ENCODE assay signal across 8 cellular contexts in the genomic region with DNA sequence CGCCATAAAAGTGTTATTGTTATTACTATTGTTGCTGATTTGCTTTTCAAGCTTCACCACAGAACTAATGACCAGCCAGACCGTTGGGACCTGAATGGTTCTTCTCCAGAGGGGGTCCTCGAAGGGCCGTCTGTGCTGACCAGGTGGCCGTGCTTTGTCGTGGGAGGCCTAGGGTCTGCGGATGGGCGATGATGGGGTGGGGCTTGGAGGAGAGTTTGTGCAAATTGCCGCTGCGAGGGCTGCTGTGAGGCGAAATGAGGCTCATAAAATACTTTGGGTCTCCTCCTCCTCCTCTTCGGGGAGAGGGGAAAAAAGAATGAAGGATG. TPM values are rescaled to one million over a fixed set of nuclear protein-coding genes. Genes with fewer than 3 reads are reported as not detected.
DNase-seq lines count a peak whose midpoint lies in the region; ATAC-seq and TF ChIP-seq lines count a peak whose summit lies in the region.

No MANE protein-coding gene starts in this region.

- H3K9me3 Mint-ChIP-seq in activated naive CD4-positive, alpha-beta T cell treated with anti-CD3 and anti-CD28 coated beads, Interleukin-2, amount 50 U/mL, for 72 hours = no peaks in the 10 kb centered on the region

- intact Hi-C loops in upper lobe of right lung (cut with DNase I) = no loop called here

- no peak for TF ChIP-seq RAD21 in liver (IDR thresholded peaks at IDR 0.05)

- H3K4me3 ChIP-seq in GM08714 (ENCODE audit: low read length) (peak overlapping the region; percentile 63), liver (ENCODE audit: low read depth in 1 of 3, low read length in 3 of 3) (peak overlapping the region; percentile 36 to 85 (median 72)), upper lobe of right lung (peak overlapping the region; percentile 78)

- ATAC-seq in HG03159 (IDR thresholded peaks at IDR 0.05; ENCODE audit: unreplicated experiment) (peak; percentile 8), upper lobe of right lung (no peak)
- ATAC-seq in activated naive CD4-positive, alpha-beta T cell treated with anti-CD3 and anti-CD28 coated beads, Interleukin-2, amount 50 U/mL, for 72 hours = no peak

- H3K36me3 ChIP-seq in liver (ENCODE audit: control insufficient read depth in 4 of 4, insufficient read depth in 3 of 4, low read depth in 1 of 4, low read length in 3 of 4) (peaks cover 0 to 16% (median 8%) of the 10 kb centered on the region in 4 donors), upper lobe of right lung (peaks cover 27% of the 10 kb centered on the region)

- DNase-seq in activated naive CD4-positive, alpha-beta T cell treated with anti-CD3 and anti-CD28 coated beads, Interleukin-2, amount 50 U/mL, for 72 hours (ENCODE audit: low spot score in 2 of 2) = no peak
- no peak for DNase-seq in upper lobe of right lung
- no peak for DNase-seq in GOT3 (lab: John Stamatoyannopoulos, UW)
- DNase-seq in NCI-H2196 (lab: John Stamatoyannopoulos, UW; ENCODE audit: unreplicated experiment) = no peak
- no peak for DNase-seq in erythroblast (lab: John Stamatoyannopoulos, UW)

- H3K9me3 ChIP-seq in liver (ENCODE audit: control insufficient read depth in 4 of 4, low read length in 3 of 4) (no peaks in the 10 kb centered on the region), upper lobe of right lung (no peaks in the 10 kb centered on the region)

- H3K4me1 ChIP-seq in liver (ENCODE audit: control insufficient read depth in 4 of 4, insufficient read depth in 4 of 4, low read length in 3 of 4) (peaks cover 14 to 39% (median 38%) of the 10 kb centered on the region in 4 donors), upper lobe of right lung (peaks cover 38% of the 10 kb centered on the region)

- H3K27ac ChIP-seq in liver (ENCODE audit: low read depth in 1 of 2, low read length in 2 of 2) (peak overlapping the region; percentile 85 to 86), upper lobe of right lung (peak overlapping the region; percentile 84)

- no peak overlapping the region for H3K9ac ChIP-seq in liver (ENCODE audit: low read depth in 1 of 2, low read length in 2 of 2)

- WGBS in liver = 6% methylated on average over 12 of the region's 12 CpGs

- TF ChIP-seq CTCF in liver (IDR thresholded peaks at IDR 0.05; ENCODE audit: low read depth, low read length, missing input control) (no peak), upper lobe of right lung (IDR thresholded peaks at IDR 0.05) (no peak)

- H3K27ac Mint-ChIP-seq in activated naive CD4-positive, alpha-beta T cell treated with anti-CD3 and anti-CD28 coated beads, Interleukin-2, amount 50 U/mL, for 72 hours = peak overlapping the region; percentile 96 to 98

- no peaks in the 10 kb centered on the region for H3K27me3 ChIP-seq in liver (ENCODE audit: control insufficient read depth in 4 of 4, insufficient read depth in 4 of 4, low read length in 3 of 4)
- no peaks in the 10 kb centered on the region for H3K27me3 ChIP-seq in upper lobe of right lung

- peaks cover 43% of the 10 kb centered on the region in 2 donors for H3K36me3 Mint-ChIP-seq in activated naive CD4-positive, alpha-beta T cell treated with anti-CD3 and anti-CD28 coated beads, Interleukin-2, amount 50 U/mL, for 72 hours

- TF ChIP-seq POLR2A in erythroblast (IDR thresholded peaks at IDR 0.05; ENCODE audit: low read length) = no peak

TF ChIP-seq in liver, 16 proteins besides CTCF, POLR2A, EP300 and RAD21:
- TF ChIP-seq, protein P1, sequence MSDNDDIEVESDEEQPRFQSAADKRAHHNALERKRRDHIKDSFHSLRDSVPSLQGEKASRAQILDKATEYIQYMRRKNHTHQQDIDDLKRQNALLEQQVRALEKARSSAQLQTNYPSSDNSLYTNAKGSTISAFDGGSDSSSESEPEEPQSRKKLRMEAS (IDR thresholded peaks at IDR 0.05) = no peak
- no peak for TF ChIP-seq SP1 (IDR thresholded peaks at IDR 0.05)
TF ChIP-seq in liver: peak in this region for 0.

RNA-seq across cellular contexts. Expression of a gene that starts 0.8 kb away (rescaled TPM):
- total RNA-seq in activated naive CD4-positive, alpha-beta T cell treated with anti-CD3 and anti-CD28 coated beads, Interleukin-2, amount 50 U/mL, for 72 hours = 10 to 100 TPM; 68.4 to 72.8 TPM
- 10 to 100 TPM; 11.8 to 15.1 TPM for total RNA-seq in liver
- polyA plus RNA-seq in liver = 10 to 100 TPM; 12.9 to 13.1 TPM
- 35.0 TPM for total RNA-seq in upper lobe of right lung

RNA-seq across cellular contexts. Expression of a gene that starts 6.0 kb away (rescaled TPM):
- 10 to 100 TPM; 12.2 to 18.2 TPM for total RNA-seq in activated naive CD4-positive, alpha-beta T cell treated with anti-CD3 and anti-CD28 coated beads, Interleukin-2, amount 50 U/mL, for 72 hours
- total RNA-seq in liver (1 to 10 TPM; 5.5 to 7.8 TPM), upper lobe of right lung (26.2 TPM)
- 1 to 10 TPM; 1.6 to 3.9 TPM for polyA plus RNA-seq in liver

RNA-seq across cellular contexts. Expression of a gene that starts 9.7 kb away (rescaled TPM):
- 100 to 1,000 TPM; 143 to 216 TPM for total RNA-seq in activated naive CD4-positive, alpha-beta T cell treated with anti-CD3 and anti-CD28 coated beads, Interleukin-2, amount 50 U/mL, for 72 hours
- 10 to 100 TPM; 52.7 to 74.0 TPM for total RNA-seq in liver
- polyA plus RNA-seq in liver = 10 to 100 TPM; 47.9 to 49.3 TPM
- 191 TPM for total RNA-seq in upper lobe of right lung

RNA-seq across cellular contexts. Expression of a gene that starts 24.8 kb away (rescaled TPM):
- 100 to 1,000 TPM in 1 of 2 donors, 10 to 100 TPM in 1; 24.5 to 136 TPM for total RNA-seq in activated naive CD4-positive, alpha-beta T cell treated with anti-CD3 and anti-CD28 coated beads, Interleukin-2, amount 50 U/mL, for 72 hours
- total RNA-seq in liver = 10 to 100 TPM; 16.7 to 17.8 TPM
- 10 to 100 TPM; 16.8 to 22.8 TPM for polyA plus RNA-seq in liver
- total RNA-seq in upper lobe of right lung = 114 TPM

RNA-seq across cellular contexts. Expression of a gene that starts 34.2 kb away (rescaled TPM):
- total RNA-seq in activated naive CD4-positive, alpha-beta T cell treated with anti-CD3 and anti-CD28 coated beads, Interleukin-2, amount 50 U/mL, for 72 hours = 100 to 1,000 TPM in 1 of 2 donors, 10 to 100 TPM in 1; 92.9 to 103 TPM
- total RNA-seq in liver (10 to 100 TPM; 12.5 to 22.4 TPM), upper lobe of right lung (39.3 TPM)
- 10 to 100 TPM in 1 of 2 donors, 1 to 10 TPM in 1; 6.5 to 60.1 TPM for polyA plus RNA-seq in liver
